In genomic region chr2:5515693-5516092, GRCh38 we compare ENCODE assay signal across 27 cellular contexts.
DNase-seq lines count a peak whose midpoint lies in the region; TF ChIP-seq lines count a peak whose summit lies in the region.
"Had no signal": no experiment of that assay in that cellular context is flagged by ENCODE, and none has a peak within 500 bp of the region (broad histone marks: within the 10 kb centered on the region; RNA-seq: fewer than 3 reads in every experiment).

No MANE protein-coding gene starts in this region.

- TF ChIP-seq RAD21 in neural cell (conservative IDR thresholded peaks at IDR 0.05) = no peak

- DNase-seq in UCSD-AML1 (lab: John Stamatoyannopoulos, UW; ENCODE audit: unreplicated experiment) = no peak
- DNase-seq: 8988T; ACHN; AML-193; BE2C; C1 segment of cervical spinal cord; Caco-2; Calu3; CD4-positive, alpha-beta memory T cell; CD4-positive, alpha-beta T cell; CD4-positive, CD25-positive, alpha-beta regulatory T cell; CD8-positive, alpha-beta memory T cell; CD8-positive, alpha-beta T cell; COR-L47; DMS 273 treated with DMSO at 0.1 percent for 48 hours; DMS153; DMS53; DMS79; DMS79 treated with DMSO at 0.1 percent for 48 hours; DND-41; EL had no signal

- no peaks in the 10 kb centered on the region for H3K9me2 ChIP-seq in neural cell (ENCODE audit: insufficient read depth, low read length)

- H3K4me2 ChIP-seq in neural cell (ENCODE audit: low read length) = no peak overlapping the region
- H3K4me2 ChIP-seq: A549; BLaER1; BLaER1 treated with 17β-estradiol and CSF1 and Interleukin-3, amounts not matched to agents 10 nM and 100 nM had no signal

- TF ChIP-seq EP300 in neural cell (conservative IDR thresholded peaks at IDR 0.05; ENCODE audit: poor library complexity, severe bottlenecking) = no peak

- no peaks in the 10 kb centered on the region for H4K20me1 ChIP-seq in neural cell (ENCODE audit: insufficient read depth)
- H4K20me1 ChIP-seq: BLaER1; BLaER1 treated with 17β-estradiol and CSF1 and Interleukin-3, amounts not matched to agents 10 nM and 100 nM had no signal

- H3K9ac ChIP-seq in neural cell (ENCODE audit: low read length) = no peak overlapping the region
- H3K9ac ChIP-seq: BLaER1; BLaER1 treated with 17β-estradiol and CSF1 and Interleukin-3, amounts not matched to agents 10 nM and 100 nM had no signal

- no peak overlapping the region for H3K4me3 ChIP-seq in neural cell (ENCODE audit: low read length)
- H3K4me3 ChIP-seq: A549; BLaER1; BLaER1 treated with 17β-estradiol and CSF1 and Interleukin-3, amounts not matched to agents 10 nM and 100 nM had no signal

- no peaks in the 10 kb centered on the region for H3K36me3 ChIP-seq in neural cell (ENCODE audit: insufficient read depth, low read length)
- H3K36me3 ChIP-seq: BE2C; BLaER1; BLaER1 treated with 17β-estradiol and CSF1 and Interleukin-3, amounts not matched to agents 10 nM and 100 nM had no signal

- no peak overlapping the region for H2AFZ ChIP-seq in neural cell (ENCODE audit: low read depth, low read length)

- no peak for TF ChIP-seq CTCF in neural cell (IDR thresholded peaks at IDR 0.05; ENCODE audit: poor library complexity, severe bottlenecking)

- H3K27ac ChIP-seq in neural cell (ENCODE audit: low read length) = no peak overlapping the region
- H3K27ac ChIP-seq: 22Rv1; A549; BLaER1; BLaER1 treated with 17β-estradiol and CSF1 and Interleukin-3, amounts not matched to agents 10 nM and 100 nM; C4-2B had no signal

- no peaks in the 10 kb centered on the region for H3K9me3 ChIP-seq in neural cell (ENCODE audit: low read length)
- H3K9me3 ChIP-seq: BE2C; BLaER1; BLaER1 treated with 17β-estradiol and CSF1 and Interleukin-3, amounts not matched to agents 10 nM and 100 nM; Caco-2 had no signal

- no peaks in the 10 kb centered on the region for H3K27me3 ChIP-seq in neural cell (ENCODE audit: insufficient read depth, low read depth, low read length)
- H3K27me3 ChIP-seq: BE2C; BLaER1; BLaER1 treated with 17β-estradiol and CSF1 and Interleukin-3, amounts not matched to agents 10 nM and 100 nM had no signal

- peaks cover 3% of the 10 kb centered on the region for H3F3A ChIP-seq in neural cell (ENCODE audit: insufficient read depth, low read length, poor library complexity, severe bottlenecking)

- H3K79me2 ChIP-seq in neural cell (replicated peaks; ENCODE audit: insufficient read depth, low read length) = no peaks in the 10 kb centered on the region

TF ChIP-seq in neural cell, 6 proteins besides CTCF, POLR2A, EP300 and RAD21:
- no peak for TF ChIP-seq SMC3 (conservative IDR thresholded peaks at IDR 0.05; ENCODE audit: poor library complexity)
- TF ChIP-seq POLR2AphosphoS5 (IDR thresholded peaks at IDR 0.05) = peak; percentile 61
- TF ChIP-seq REST (IDR thresholded peaks at IDR 0.05; ENCODE audit: borderline replicate concordance) = peak; percentile 75
